Comparison of ENCODE assay signal across 12 cellular contexts in genomic region chr2:66839551-66840320, GRCh38.
A peak's percentile ranks its signal among the peaks of the same experiment; 100 is the strongest.
DNase-seq lines count a peak whose midpoint lies in the region; ATAC-seq and TF ChIP-seq lines count a peak whose summit lies in the region.
"Had no signal": no experiment of that assay in that cellular context is flagged by ENCODE, and none has a peak within 500 bp of the region (broad histone marks: within the 10 kb centered on the region; RNA-seq: fewer than 3 reads in every experiment).

No MANE protein-coding gene starts in this region.

- TF ChIP-seq CTCF in choroid plexus epithelial cell (conservative IDR thresholded peaks at IDR 0.05; ENCODE audit: low read depth, low read length) (no peak), vagina (IDR thresholded peaks at IDR 0.05) (no peak), WERI-Rb-1 (IDR thresholded peaks at IDR 0.05; ENCODE audit: low read depth, low read length) (no peak)

- WGBS in mesodermal cell (ENCODE audit: insufficient coverage in 2 of 2), 2 experiments = 83% methylated on average over 2 of the region's 4 CpGs; no CpG with 5 or more reads in 1 of the 2 experiments

- TF ChIP-seq POLR2A in vagina (IDR thresholded peaks at IDR 0.05) = no peak

- ATAC-seq in HG02678 (IDR thresholded peaks at IDR 0.05; ENCODE audit: unreplicated experiment) = no peak

- H3K9me3 ChIP-seq in mesodermal cell (ENCODE audit: control insufficient read depth, low read length) (no peaks in the 10 kb centered on the region), vagina (no peaks in the 10 kb centered on the region), WERI-Rb-1 (ENCODE audit: severe bottlenecking) (no peaks in the 10 kb centered on the region)
- H3K9me3 ChIP-seq: suprapubic skin had no signal

- H3K27me3 ChIP-seq in vagina = no peaks in the 10 kb centered on the region
- H3K27me3 ChIP-seq in WERI-Rb-1 (ENCODE audit: insufficient read depth, low read depth, severe bottlenecking) = peaks cover 34% of the 10 kb centered on the region
- H3K27me3 ChIP-seq: suprapubic skin had no signal

- H3K27ac ChIP-seq in mesodermal cell (ENCODE audit: low read depth, low read length, severe bottlenecking) (peak overlapping the region; percentile 51), vagina (peak overlapping the region; percentile 44), WERI-Rb-1 (no peak overlapping the region)
- H3K27ac ChIP-seq: 22Rv1, suprapubic skin had no signal

- H3K4me1 ChIP-seq in mesodermal cell (ENCODE audit: control insufficient read depth, insufficient read depth, low read length, poor library complexity, severe bottlenecking) = peaks cover 5% of the 10 kb centered on the region
- peaks cover 11% of the 10 kb centered on the region for H3K4me1 ChIP-seq in vagina

- H3K4me3 ChIP-seq in choroid plexus epithelial cell (ENCODE audit: low read depth, low read length) (no peak overlapping the region), mesodermal cell (ENCODE audit: extremely low read depth, insufficient read depth, low read length, poor library complexity, severe bottlenecking) (no peak overlapping the region), vagina (no peak overlapping the region), WERI-Rb-1 (ENCODE audit: low read depth, low read length) (no peak overlapping the region)
- H3K4me3 ChIP-seq: suprapubic skin had no signal

- H3K36me3 ChIP-seq in mesodermal cell (ENCODE audit: control insufficient read depth, insufficient read depth, low read length) (no peaks in the 10 kb centered on the region), vagina (no peaks in the 10 kb centered on the region), WERI-Rb-1 (no peaks in the 10 kb centered on the region)
- H3K36me3 ChIP-seq: suprapubic skin had no signal

- intact Hi-C loops in vagina (cut with DNase I) = no loop called here

- peak; percentile 9 for DNase-seq in SIG-M5 treated with dmso at 0.1 percent for 504 hours (lab: John Stamatoyannopoulos, UW; ENCODE audit: unreplicated experiment)
- DNase-seq in SIG-M5 (lab: John Stamatoyannopoulos, UW) = no peak
- DNase-seq in choroid plexus epithelial cell (ENCODE audit: low read depth) = peak; percentile 98
- no peak for DNase-seq in vagina (ENCODE audit: extremely low spot score in 2 of 2)
- DNase-seq in globus pallidus (ENCODE audit: low spot score) = no peak
- DNase-seq in WERI-Rb-1 = no peak
- DNase-seq: Karpas-422, NCI-H748 treated with DMSO at 0.1 percent for 48 hours had no signal

Comparison
In these comparisons a context has a peak if more than half of its experiments do, and no peak if none do; other contexts are left out.
1. DNase-seq: peak in SIG-M5 treated with dmso at 0.1 percent for 504 hours (single experiment) and choroid plexus epithelial cell (single experiment); none in SIG-M5 (single experiment), vagina (0 of 2), globus pallidus (single experiment) and WERI-Rb-1 (single experiment).